In genomic region chrY:15973200-15973599, GRCh38 we compare ENCODE assay signal across 36 cellular contexts.
"Had no signal": no experiment of that assay in that cellular context is flagged by ENCODE, and none has a peak within 500 bp of the region (broad histone marks: within the 10 kb centered on the region; RNA-seq: fewer than 3 reads in every experiment).

No MANE protein-coding gene starts in this region.

- H3K4me3 ChIP-seq: MG63 had no signal

- H3K27me3 ChIP-seq: MG63 had no signal

- H3K9me3 ChIP-seq: MG63 had no signal

- H3K36me3 ChIP-seq: MG63 had no signal

- DNase-seq: Karpas-422, Kasumi-1, MG63, MM.1S, MV-4-11, NCI-H1048, NCI-H1092, NCI-H1092 treated with DMSO at 0.1 percent for 48 hours, NCI-H1105, NCI-H1105 treated with DMSO at 0.1 percent for 48 hours, NCI-H1417, NCI-H1417 treated with DMSO at 0.1 percent for 48 hours, NCI-H1436, NCI-H1436 treated with DMSO at 0.1 percent for 48 hours, NCI-H146, NCI-H1694, NCI-H1694 treated with DMSO at 0.1 percent for 48 hours, NCI-H187, NCI-H187 treated with DMSO at 0.1 percent for 48 hours, NCI-H1930, NCI-H2029, NCI-H2029 treated with DMSO at 0.1 percent for 48 hours, NCI-H2081, NCI-H2081 treated with DMSO at 0.1 percent for 48 hours, NCI-H2107, NCI-H2171, NCI-H2171 treated with DMSO at 0.1 percent for 48 hours, NCI-H2227 treated with DMSO at 0.1 percent for 48 hours, NCI-H226, NCI-H345, NCI-H446, NCI-H446 treated with DMSO at 0.1 percent for 48 hours, NCI-H510A, NCI-H510A treated with DMSO at 0.1 percent for 48 hours, NCI-H524, NCI-H524 treated with DMSO at 0.1 percent for 48 hours had no signal
